ENCODE assay signal across 8 cellular contexts in genomic region chr17:31093866-31094599, GRCh38. TPM values are rescaled to one million over a fixed set of nuclear protein-coding genes. Genes with fewer than 3 reads are reported as not detected.
DNase-seq lines count a peak whose midpoint lies in the region; ATAC-seq and TF ChIP-seq lines count a peak whose summit lies in the region.

No MANE protein-coding gene starts in this region.

- peak overlapping the region; percentile 89 for H3K9ac ChIP-seq in Loucy (ENCODE audit: low read depth, low read length, poor library complexity, severe bottlenecking)
- no peak overlapping the region for H3K9ac ChIP-seq in neural progenitor cell

- no peaks in the 10 kb centered on the region for H3K9me3 Mint-ChIP-seq in neural progenitor cell

- 20 to 23% methylated on average over 16 to 17 of the region's 17 CpGs for WGBS in ectodermal cell, 2 experiments

- TF ChIP-seq CTCF in Loucy (conservative IDR thresholded peaks at IDR 0.05; ENCODE audit: low read length) (no peak), neural progenitor cell (IDR thresholded peaks at IDR 0.05) (no peak)

- H3K36me3 Mint-ChIP-seq in neural progenitor cell = peaks cover 8% of the 10 kb centered on the region

- peak overlapping the region; percentile 88 for H3K4me2 ChIP-seq in Loucy (ENCODE audit: low read depth, low read length, poor library complexity, severe bottlenecking)
- peak overlapping the region; percentile 97 for H3K4me2 ChIP-seq in neural progenitor cell

- peak overlapping the region; percentile 93 for H3K27ac ChIP-seq in ectodermal cell (ENCODE audit: insufficient read depth, low read depth, low read length, poor library complexity, severe bottlenecking)
- peak overlapping the region; percentile 95 for H3K27ac ChIP-seq in neural progenitor cell

- DNase-seq in neural progenitor cell (ENCODE audit: low spot score) (no peak), germinal center (ENCODE audit: low spot score) (no peak), RKO (ENCODE audit: low spot score) (no peak), T1000 (lab: John Stamatoyannopoulos, UW) (no peak)

- H3K4me3 Mint-ChIP-seq in neural progenitor cell = peak overlapping the region; percentile 99

- H3K4me1 ChIP-seq in Loucy (ENCODE audit: insufficient read depth, low read length, poor library complexity, severe bottlenecking) (peaks cover 21% of the 10 kb centered on the region), ectodermal cell (ENCODE audit: control insufficient read depth, insufficient read depth, low read length) (no peaks in the 10 kb centered on the region), neural progenitor cell (peaks cover 17% of the 10 kb centered on the region)

- H4K20me1 ChIP-seq in Loucy (ENCODE audit: insufficient read depth, low read length, poor library complexity, severe bottlenecking) = no peaks in the 10 kb centered on the region
- no peaks in the 10 kb centered on the region for H4K20me1 ChIP-seq in neural progenitor cell (ENCODE audit: low read depth)

- H3K4me1 Mint-ChIP-seq in neural progenitor cell = peaks cover 14% of the 10 kb centered on the region

- H3K27me3 ChIP-seq in Loucy (ENCODE audit: insufficient read depth, low read length, poor library complexity, severe bottlenecking) (no peaks in the 10 kb centered on the region), ectodermal cell (ENCODE audit: control insufficient read depth, insufficient read depth, low read length, poor library complexity, severe bottlenecking) (no peaks in the 10 kb centered on the region), neural progenitor cell (no peaks in the 10 kb centered on the region)

- peaks cover 2% of the 10 kb centered on the region for H3K27me3 Mint-ChIP-seq in neural progenitor cell (ENCODE audit: insufficient read depth, low read depth)

- H2AFZ ChIP-seq in Loucy (ENCODE audit: low read length) = peak overlapping the region; percentile 99
- H2AFZ ChIP-seq in neural progenitor cell (replicated peaks) = peak overlapping the region; percentile 13

- no peak overlapping the region for H3K27ac Mint-ChIP-seq in neural progenitor cell

- ATAC-seq in HG03521 (IDR thresholded peaks at IDR 0.05; ENCODE audit: unreplicated experiment) = no peak

- H3K4me3 ChIP-seq in GM08714 (ENCODE audit: low read length) (peak overlapping the region; percentile 85; the same call in 1 of the 2 replicates), Loucy (ENCODE audit: low read length, poor library complexity, severe bottlenecking) (peak overlapping the region; percentile 87), ectodermal cell (ENCODE audit: insufficient read depth, low read depth, low read length) (peak overlapping the region; percentile 90), neural progenitor cell (peak overlapping the region; percentile 81)

- no peaks in the 10 kb centered on the region for H3K9me3 ChIP-seq in Loucy (ENCODE audit: insufficient read depth, low read depth, low read length)
- no peaks in the 10 kb centered on the region for H3K9me3 ChIP-seq in ectodermal cell (ENCODE audit: control insufficient read depth, low read length)
- no peaks in the 10 kb centered on the region for H3K9me3 ChIP-seq in neural progenitor cell (ENCODE audit: low read depth)

- no peaks in the 10 kb centered on the region for H3K9me2 ChIP-seq in Loucy (replicated peaks; ENCODE audit: low read depth, low read length)

- peaks cover 40% of the 10 kb centered on the region for H3K79me2 ChIP-seq in Loucy (ENCODE audit: insufficient read depth, low read length)
- H3K79me2 ChIP-seq in neural progenitor cell (ENCODE audit: low read depth) = peaks cover 37% of the 10 kb centered on the region

- no peaks in the 10 kb centered on the region for H3K36me3 ChIP-seq in Loucy (ENCODE audit: insufficient read depth, low read length)
- H3K36me3 ChIP-seq in ectodermal cell (ENCODE audit: control insufficient read depth, insufficient read depth, low read length) = no peaks in the 10 kb centered on the region
- no peaks in the 10 kb centered on the region for H3K36me3 ChIP-seq in neural progenitor cell

- H3F3A ChIP-seq in Loucy (ENCODE audit: low read depth) (no peaks in the 10 kb centered on the region), neural progenitor cell (ENCODE audit: low read depth) (peaks cover 33% of the 10 kb centered on the region)

RNA-seq across cellular contexts. Expression of gene NF1, which starts 0.7 kb away (rescaled TPM):
- polyA plus RNA-seq in ectodermal cell (2013, experiment 1 of 4) = 26.1 TPM
- 32.1 TPM for polyA plus RNA-seq in ectodermal cell (2013, experiment 2 of 4)
- 19.7 TPM for polyA plus RNA-seq in ectodermal cell (2013, experiment 3 of 4)
- 26.6 TPM for polyA plus RNA-seq in ectodermal cell (2013, experiment 4 of 4)
- 51.1 and 54.8 TPM in 2 replicates for total RNA-seq in neural progenitor cell (ENCODE audit: low replicate concordance)
